29 cellular contexts compared by ENCODE assay signal in the genomic region with DNA sequence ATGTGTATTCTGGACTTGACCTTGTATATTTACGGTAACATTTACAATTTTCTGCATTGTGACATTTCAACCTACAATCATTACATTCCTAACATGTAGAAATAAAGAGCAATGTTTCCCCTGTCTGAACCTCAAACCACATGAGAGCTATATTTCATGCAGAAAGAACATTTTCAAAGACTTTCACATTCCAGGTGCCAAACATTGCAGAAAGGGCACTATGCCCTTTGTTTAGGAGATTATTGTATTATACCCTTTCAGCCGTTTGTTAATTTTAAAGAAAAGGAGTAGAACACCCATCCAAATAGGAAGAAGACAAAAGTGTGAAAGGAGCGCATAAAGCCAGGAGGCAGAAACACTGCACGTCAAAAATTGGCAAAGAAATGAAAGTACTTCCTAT.
"Had no signal": no experiment of that assay in that cellular context is flagged by ENCODE, and none has a peak within 500 bp of the region (broad histone marks: within the 10 kb centered on the region; RNA-seq: fewer than 3 reads in every experiment).

No MANE protein-coding gene starts in this region.

- H3K27me3 Mint-ChIP-seq: activated naive CD8-positive, alpha-beta T cell; dendritic cell treated with granulocyte-macrophage colony-stimulating factor and Interleukin-4, amounts not matched to agents 40 ng/mL and 50 ng/mL, for 4 days; type B pancreatic cell had no signal

- H3K4me3 ChIP-seq: adrenal gland, ascending aorta, breast epithelium, esophagus muscularis mucosa, left ventricle myocardium inferior, lung, sigmoid colon, uterus had no signal

- H3K9me3 Mint-ChIP-seq: dendritic cell treated with granulocyte-macrophage colony-stimulating factor and Interleukin-4, amounts not matched to agents 40 ng/mL and 50 ng/mL, for 4 days; endodermal cell; nephron; stimulated activated naive CD8-positive, alpha-beta T cell treated with anti-CD3 and anti-CD28 coated beads, Interleukin-15, Interleukin-2, amounts not matched to agents 100 ng/mL and 50 ng/mL, for 24 hours; T-helper 1 cell treated with Interleukin-12 subunit alpha and Interleukin-12 subunit beta and Interleukin-4 antibody, amounts not matched to agents 30 μg/mL and 1 μg/mL, for 36 hours had no signal

- H3K36me3 Mint-ChIP-seq: activated naive CD8-positive, alpha-beta T cell; stimulated activated effector memory CD8-positive, alpha-beta T cell treated with anti-CD3 and anti-CD28 coated beads, Interleukin-12 subunit alpha, Interleukin-12 subunit beta, amount 100 ng/mL, for 72 hours; type B pancreatic cell had no signal

- ATAC-seq: foreskin keratinocyte; stimulated activated effector memory CD8-positive, alpha-beta T cell treated with anti-CD3 and anti-CD28 coated beads, Interleukin-12 subunit alpha, Interleukin-12 subunit beta, amount 100 ng/mL, for 72 hours had no signal

- DNase-seq: activated CD4-positive, alpha-beta T cell treated with anti-CD3 and anti-CD28 coated beads for 4 hours; activated CD4-positive, alpha-beta T cell treated with anti-CD3 and anti-CD28 coated beads, Interleukin-2, amount 50 U/mL, for 48 hours; activated CD8-positive, alpha-beta memory T cell treated with anti-CD3 and anti-CD28 coated beads for 24 hours; activated effector memory CD4-positive, alpha-beta T cell treated with Interleukin-2 at 50 U/mL for 16 hours; activated naive CD4-positive, alpha-beta T cell treated with Interleukin-2 at 50 U/mL for 16 hours; adrenal gland; central memory CD4-positive, alpha-beta T cell; endodermal cell; foreskin keratinocyte; left ventricle myocardium inferior; posterior cingulate gyrus; sigmoid colon; small intestine; stimulated activated CD4-positive, alpha-beta T cell treated with anti-CD3 and anti-CD28 coated beads, Interleukin-4, amount 100 ng/mL, for 24 hours; T-helper 9 cell; uterus had no signal

- FAIRE-seq: islet of Langerhans, small intestine, TTC549 had no signal

- H3K4me1 Mint-ChIP-seq: endodermal cell; nephron; stimulated activated effector memory CD8-positive, alpha-beta T cell treated with anti-CD3 and anti-CD28 coated beads, Interleukin-12 subunit alpha, Interleukin-12 subunit beta, amount 100 ng/mL, for 72 hours had no signal

- H3K4me3 Mint-ChIP-seq: activated naive CD8-positive, alpha-beta T cell; dendritic cell treated with granulocyte-macrophage colony-stimulating factor and Interleukin-4, amounts not matched to agents 40 ng/mL and 50 ng/mL, for 4 days; endodermal cell; nephron; stimulated activated effector memory CD8-positive, alpha-beta T cell treated with anti-CD3 and anti-CD28 coated beads, Interleukin-12 subunit alpha, Interleukin-12 subunit beta, amount 100 ng/mL, for 72 hours; stimulated activated naive CD8-positive, alpha-beta T cell treated with anti-CD3 and anti-CD28 coated beads, Interleukin-15, Interleukin-2, amounts not matched to agents 100 ng/mL and 50 ng/mL, for 24 hours; T-helper 1 cell treated with Interleukin-12 subunit alpha and Interleukin-12 subunit beta and Interleukin-4 antibody, amounts not matched to agents 30 μg/mL and 1 μg/mL, for 36 hours; type B pancreatic cell had no signal

- H3K27ac Mint-ChIP-seq: activated naive CD8-positive, alpha-beta T cell; dendritic cell treated with granulocyte-macrophage colony-stimulating factor and Interleukin-4, amounts not matched to agents 40 ng/mL and 50 ng/mL, for 4 days; endodermal cell; nephron; stimulated activated effector memory CD8-positive, alpha-beta T cell treated with anti-CD3 and anti-CD28 coated beads, Interleukin-12 subunit alpha, Interleukin-12 subunit beta, amount 100 ng/mL, for 72 hours; stimulated activated naive CD8-positive, alpha-beta T cell treated with anti-CD3 and anti-CD28 coated beads, Interleukin-15, Interleukin-2, amounts not matched to agents 100 ng/mL and 50 ng/mL, for 24 hours; T-helper 1 cell treated with Interleukin-12 subunit alpha and Interleukin-12 subunit beta and Interleukin-4 antibody, amounts not matched to agents 30 μg/mL and 1 μg/mL, for 36 hours; type B pancreatic cell had no signal
